Comparison of ENCODE assay signal across 9 cellular contexts in genomic region chr4:64584981-64585557, GRCh38.
A peak's percentile ranks its signal among the peaks of the same experiment; 100 is the strongest.
DNase-seq lines count a peak whose midpoint lies in the region; ATAC-seq and TF ChIP-seq lines count a peak whose summit lies in the region.
"Had no signal": no experiment of that assay in that cellular context is flagged by ENCODE, and none has a peak within 500 bp of the region (broad histone marks: within the 10 kb centered on the region; RNA-seq: fewer than 3 reads in every experiment).

No MANE protein-coding gene starts in this region.

- H3K4me1 Mint-ChIP-seq in MCF 10A (ENCODE audit: insufficient read depth, unreplicated experiment) = peaks cover 9% of the 10 kb centered on the region
- peaks cover 20% of the 10 kb centered on the region for H3K4me1 Mint-ChIP-seq in endodermal cell

- H3K9ac ChIP-seq in OCI-LY1 (ENCODE audit: low read length) = no peak overlapping the region
- H3K9ac ChIP-seq in endodermal cell (ENCODE audit: extremely low read depth, low read length, poor library complexity, severe bottlenecking) = no peak overlapping the region

- H3K9me3 Mint-ChIP-seq in MCF 10A (ENCODE audit: unreplicated experiment) (peaks cover 8% of the 10 kb centered on the region), endodermal cell (peaks cover 16% of the 10 kb centered on the region)

- no peak overlapping the region for H3K27ac ChIP-seq in breast epithelium
- H3K27ac ChIP-seq in OCI-LY1 (ENCODE audit: low read depth, low read length, poor library complexity, severe bottlenecking) = no peak overlapping the region
- no peak overlapping the region for H3K27ac ChIP-seq in endodermal cell (ENCODE audit: low read depth, low read length)
- no peak overlapping the region for H3K27ac ChIP-seq in osteoblast (ENCODE audit: low read depth, low read length)
- H3K27ac ChIP-seq in ovary = no peak overlapping the region

- H3F3A ChIP-seq in OCI-LY1 (ENCODE audit: insufficient read depth, low read length) = no peaks in the 10 kb centered on the region

- POLR2A ChIA-PET in MCF 10A (lab: Yijun Ruan, JAX) = no interaction called here

- H3K27ac Mint-ChIP-seq in MCF 10A (ENCODE audit: low read depth, unreplicated experiment) (no peak overlapping the region), endodermal cell (no peak overlapping the region)
- H3K27ac Mint-ChIP-seq: activated naive CD8-positive, alpha-beta T cell had no signal

- TF ChIP-seq CTCF in MCF 10A (IDR thresholded peaks at IDR 0.05; ENCODE audit: unreplicated experiment) (peak; percentile 63), breast epithelium (IDR thresholded peaks at IDR 0.05) (no peak), OCI-LY1 (IDR thresholded peaks at IDR 0.05; ENCODE audit: low read length) (peak; percentile 46), endodermal cell (conservative IDR thresholded peaks at IDR 0.05) (peak; percentile 85), osteoblast (IDR thresholded peaks at IDR 0.05; ENCODE audit: extremely low read depth, low read depth, low read length) (peak; percentile 54), ovary (IDR thresholded peaks at IDR 0.05) (peak in 1 of 3 donors; percentile 11)

- H3K4me1 ChIP-seq in breast epithelium (no peaks in the 10 kb centered on the region), OCI-LY1 (ENCODE audit: insufficient read depth, low read length, severe bottlenecking) (no peaks in the 10 kb centered on the region), endodermal cell (ENCODE audit: control insufficient read depth, insufficient read depth, low read length) (no peaks in the 10 kb centered on the region), osteoblast (ENCODE audit: insufficient read depth, low read length) (no peaks in the 10 kb centered on the region), ovary (ENCODE audit: insufficient read depth) (no peaks in the 10 kb centered on the region)

- peak; percentile 65 for ATAC-seq in HG03342 (IDR thresholded peaks at IDR 0.05; ENCODE audit: unreplicated experiment)

- H3K4me3 Mint-ChIP-seq in MCF 10A (ENCODE audit: unreplicated experiment) (no peak overlapping the region), endodermal cell (no peak overlapping the region)
- H3K4me3 Mint-ChIP-seq: activated naive CD8-positive, alpha-beta T cell had no signal

- DNase-seq in MCF 10A (ENCODE audit: unreplicated experiment) (peak; percentile 55), breast epithelium (ENCODE audit: low spot score in 2 of 2) (no peak), endodermal cell (peak; percentile 59), osteoblast (ENCODE audit: insufficient read length, low spot score, missing footprints) (no peak), ovary (no peak)
- no peak for DNase-seq in activated naive CD4-positive, alpha-beta T cell treated with anti-CD3 and anti-CD28 coated beads, Interleukin-2, amount 50 U/mL, for 16 hours

- 17% methylated on average over 3 of the region's 6 CpGs; no CpG with 5 or more reads in 1 of the 2 experiments for WGBS in endodermal cell (ENCODE audit: insufficient coverage in 1 of 2, insufficient read length in 1 of 2), 2 experiments
- 32 to 33% (median 33%) methylated on average over 6 of the region's 6 CpGs for WGBS in ovary, 3 donors

- H3K27me3 Mint-ChIP-seq in MCF 10A (ENCODE audit: insufficient read depth, unreplicated experiment) = no peaks in the 10 kb centered on the region
- H3K27me3 Mint-ChIP-seq in endodermal cell (ENCODE audit: insufficient read depth) = no peaks in the 10 kb centered on the region
- H3K27me3 Mint-ChIP-seq: activated naive CD8-positive, alpha-beta T cell had no signal

- H3K9me2 ChIP-seq in OCI-LY1 (ENCODE audit: low read depth, low read length) = no peaks in the 10 kb centered on the region

- no peaks in the 10 kb centered on the region for H3K79me2 ChIP-seq in OCI-LY1 (ENCODE audit: insufficient read depth, low read length)
- H3K79me2 ChIP-seq in osteoblast (ENCODE audit: insufficient read depth, low read length) = no peaks in the 10 kb centered on the region

- no peak for TF ChIP-seq EP300 in ovary (IDR thresholded peaks at IDR 0.05)

- no TSS peak for BruUV-seq in MCF 10A (replicated peaks; lab: Mats Ljungman, UMichigan)

- H2AFZ ChIP-seq in OCI-LY1 (ENCODE audit: low read length) = no peak overlapping the region
- H2AFZ ChIP-seq in osteoblast (ENCODE audit: low read length) = no peak overlapping the region

- intact Hi-C loops in MCF 10A (cut with micrococcal nuclease) = loop anchor here (1.0 to 5.0 kb wide), 3 partner anchors 46 to 1058 kb away; no protein-coding TSS in a partner anchor
- intact Hi-C loops in breast epithelium (cut with DNase I; ENCODE audit: low total_unique reads) = no loop called here
- intact Hi-C loops in ovary (cut with DNase I) = loop anchor here in 1 of 4 donors (1.0 kb wide), 1 partner anchor 18 kb away; no protein-coding TSS in a partner anchor

- no peak overlapping the region for H3K4me2 ChIP-seq in OCI-LY1 (ENCODE audit: low read length)
- H3K4me2 ChIP-seq in osteoblast (ENCODE audit: insufficient read depth, low read length) = no peak overlapping the region

- no peaks in the 10 kb centered on the region for H3K36me3 ChIP-seq in breast epithelium
- no peaks in the 10 kb centered on the region for H3K36me3 ChIP-seq in OCI-LY1 (ENCODE audit: insufficient read depth, low read length)
- H3K36me3 ChIP-seq in endodermal cell (ENCODE audit: control insufficient read depth, insufficient read depth, low read length) = no peaks in the 10 kb centered on the region
- H3K36me3 ChIP-seq in osteoblast (ENCODE audit: insufficient read depth, low read length) = no peaks in the 10 kb centered on the region
- no peaks in the 10 kb centered on the region for H3K36me3 ChIP-seq in ovary

- H3K4me3 ChIP-seq in breast epithelium (no peak overlapping the region), OCI-LY1 (ENCODE audit: low read depth, low read length, poor library complexity, severe bottlenecking) (no peak overlapping the region), endodermal cell (ENCODE audit: low read length) (no peak overlapping the region), osteoblast (ENCODE audit: insufficient read depth, low read length) (no peak overlapping the region), ovary (no peak overlapping the region)

- H3K27me3 ChIP-seq in breast epithelium (no peaks in the 10 kb centered on the region), OCI-LY1 (ENCODE audit: insufficient read depth, low read length) (no peaks in the 10 kb centered on the region), endodermal cell (ENCODE audit: control insufficient read depth, insufficient read depth, low read length, poor library complexity, severe bottlenecking) (no peaks in the 10 kb centered on the region), osteoblast (ENCODE audit: insufficient read depth, low read length) (no peaks in the 10 kb centered on the region), ovary (no peaks in the 10 kb centered on the region)

- CTCF ChIA-PET in MCF 10A (lab: Yijun Ruan, JAX) = interaction anchor here (0.7 to 1.4 kb wide), 7 partner anchors 18 to 1577 kb away, joined by 3 to 4 read pairs (median 3); no protein-coding TSS in a partner anchor

- H3K36me3 Mint-ChIP-seq in MCF 10A (ENCODE audit: insufficient read depth, unreplicated experiment) (no peaks in the 10 kb centered on the region), endodermal cell (ENCODE audit: low read depth) (no peaks in the 10 kb centered on the region)
- H3K36me3 Mint-ChIP-seq: activated naive CD8-positive, alpha-beta T cell had no signal

- H4K20me1 ChIP-seq in OCI-LY1 (ENCODE audit: insufficient read depth, low read length) (no peaks in the 10 kb centered on the region), osteoblast (ENCODE audit: insufficient read depth, low read length) (no peaks in the 10 kb centered on the region)

- TF ChIP-seq POLR2A in breast epithelium (IDR thresholded peaks at IDR 0.05) (no peak), ovary (IDR thresholded peaks at IDR 0.05) (no peak)

- H3K9me3 ChIP-seq in breast epithelium (peaks cover 4 to 6% of the 10 kb centered on the region in 2 donors), OCI-LY1 (ENCODE audit: low read length) (no peaks in the 10 kb centered on the region), endodermal cell (ENCODE audit: control insufficient read depth, low read length) (peaks cover 7% of the 10 kb centered on the region), osteoblast (ENCODE audit: low read depth, low read length) (no peaks in the 10 kb centered on the region), ovary (no peaks in the 10 kb centered on the region)

Comparison
In these comparisons a context has a peak if more than half of its experiments do, and no peak if none do; other contexts are left out.
1. DNase-seq: peak in MCF 10A (single experiment) and endodermal cell (single experiment); none in breast epithelium (0 of 2), osteoblast (single experiment), ovary (0 of 5) and activated naive CD4-positive, alpha-beta T cell treated with anti-CD3 and anti-CD28 coated beads, Interleukin-2, amount 50 U/mL, for 16 hours (single experiment).
2. CTCF ChIP-seq: peak in MCF 10A (single experiment), OCI-LY1 (single experiment), endodermal cell (single experiment) and osteoblast (single experiment); none in breast epithelium (0 of 3).